ENCODE assay signal across 15 cellular contexts in the genomic region with DNA sequence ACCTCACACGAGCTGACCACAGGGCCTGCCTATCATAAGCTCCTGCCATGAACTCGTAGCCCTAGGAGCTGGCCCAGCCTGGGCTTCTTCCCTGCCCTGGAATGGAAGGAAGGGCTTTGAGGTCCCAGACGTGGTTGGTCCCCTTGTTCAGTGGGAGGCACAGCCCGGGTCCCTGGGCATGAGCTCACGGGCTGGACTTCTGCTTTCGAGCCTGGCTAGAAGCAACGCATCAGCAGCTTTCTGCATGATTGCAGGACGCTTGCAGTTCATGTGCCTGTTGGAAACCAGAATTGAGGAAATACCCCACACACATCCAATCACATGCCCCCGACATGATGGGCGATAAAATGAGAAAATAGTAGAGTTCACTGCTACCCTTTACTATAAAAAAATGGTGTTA.
DNase-seq lines count a peak whose midpoint lies in the region; ATAC-seq, FAIRE-seq and TF ChIP-seq lines count a peak whose summit lies in the region.
"Had no signal": no experiment of that assay in that cellular context is flagged by ENCODE, and none has a peak within 500 bp of the region (broad histone marks: within the 10 kb centered on the region; RNA-seq: fewer than 3 reads in every experiment).

No MANE protein-coding gene starts in this region.

- in situ Hi-C loops in IMR-90 (cut with MboI; ENCODE audit: low sequenced_read_pairs): no loop called here

- H3K27ac ChIP-seq in IMR-90 (ENCODE audit: insufficient read depth, low read length): no peak overlapping the region
- no peak overlapping the region for H3K27ac ChIP-seq in body of pancreas
- H3K27ac ChIP-seq in kidney (ENCODE audit: low read depth in 2 of 2, low read length in 2 of 2): no peak overlapping the region
- H3K27ac ChIP-seq in hepatocyte: no peak overlapping the region

- CTCF ChIA-PET in IMR-90 (lab: Yijun Ruan, JAX): no interaction called here

- no peaks in the 10 kb centered on the region for H3K27me3 ChIP-seq in IMR-90 (ENCODE audit: control insufficient read depth, insufficient read depth, low read length)
- H3K27me3 ChIP-seq in body of pancreas: no peaks in the 10 kb centered on the region
- H3K27me3 ChIP-seq in hepatocyte: no peaks in the 10 kb centered on the region

- H3K9me2 ChIP-seq in hepatocyte (replicated peaks; ENCODE audit: insufficient read depth): no peaks in the 10 kb centered on the region

- H3K79me2 ChIP-seq in hepatocyte: no peaks in the 10 kb centered on the region

- FAIRE-seq in kidney (lab: Jason Lieb, UNC): no peak

- no peak overlapping the region for H3K23ac ChIP-seq in IMR-90 (ENCODE audit: low read depth, low read length)

- BruUV-seq in IMR-90 (replicated peaks; lab: Mats Ljungman, UMichigan): no TSS peak

- no peak overlapping the region for H3K56ac ChIP-seq in IMR-90 (ENCODE audit: extremely low read depth, insufficient read depth, low read length)

- no peak for TF ChIP-seq CTCF in IMR-90 (conservative IDR thresholded peaks at IDR 0.05; ENCODE audit: low read depth, low read length)
- TF ChIP-seq CTCF in body of pancreas (IDR thresholded peaks at IDR 0.05): no peak
- no peak for TF ChIP-seq CTCF in kidney (IDR thresholded peaks at IDR 0.05; ENCODE audit: borderline replicate concordance, extremely low read depth, insufficient read depth)
- TF ChIP-seq CTCF in hepatocyte (IDR thresholded peaks at IDR 0.05; ENCODE audit: poor library complexity): no peak

- H3K9me3 ChIP-seq in IMR-90 (ENCODE audit: control insufficient read depth, insufficient read depth, low read length) (peaks cover 33% of the 10 kb centered on the region), body of pancreas (no peaks in the 10 kb centered on the region), kidney (ENCODE audit: control insufficient read depth in 1 of 2, low read length in 2 of 2) (no peaks in the 10 kb centered on the region), hepatocyte (ENCODE audit: low read depth) (no peaks in the 10 kb centered on the region)

- no peak overlapping the region for H3K4ac ChIP-seq in IMR-90 (ENCODE audit: low read depth, low read length)

- H3K4me3 ChIP-seq in IMR-90 (ENCODE audit: insufficient read depth, low read depth, low read length) (no peak overlapping the region), body of pancreas (no peak overlapping the region), kidney (ENCODE audit: low read length in 2 of 2) (no peak overlapping the region), hepatocyte (no peak overlapping the region)

- H3K4me1 ChIP-seq in IMR-90 (ENCODE audit: control insufficient read depth, insufficient read depth, low read length) (no peaks in the 10 kb centered on the region), body of pancreas (no peaks in the 10 kb centered on the region), kidney (ENCODE audit: control insufficient read depth in 1 of 2, insufficient read depth in 1 of 2, low read depth in 1 of 2, low read length in 2 of 2) (no peaks in the 10 kb centered on the region), hepatocyte (ENCODE audit: insufficient read depth) (peaks cover 3% of the 10 kb centered on the region)

- no peak overlapping the region for H3K14ac ChIP-seq in IMR-90 (replicated peaks; ENCODE audit: low read depth, low read length)

- dilution Hi-C loops in IMR-90 (cut with HindIII; ENCODE audit: low sequenced_read_pairs, unreplicated experiment): no loop called here

- no CpG with 5 or more reads among the region's 10 CpGs for WGBS in IMR-90 (ENCODE audit: extremely low coverage in 2 of 2, insufficient read length in 1 of 2), 2 experiments
- WGBS in body of pancreas, 2 donors: 62 to 72% methylated on average over 10 of the region's 10 CpGs
- 95% methylated on average over 10 of the region's 10 CpGs for WGBS in hepatocyte (ENCODE audit: low lambda C conversion rate, missing lambda C conversion rate)

- H4K91ac ChIP-seq in IMR-90 (ENCODE audit: insufficient read depth, low read depth, low read length): no peak overlapping the region

- no peak overlapping the region for H2BK120ac ChIP-seq in IMR-90 (ENCODE audit: low read depth, low read length)

- TF ChIP-seq POLR2A in IMR-90 (IDR thresholded peaks at IDR 0.05; ENCODE audit: low read depth, low read length): no peak
- no peak for TF ChIP-seq POLR2A in body of pancreas (IDR thresholded peaks at IDR 0.05)

- H3K79me1 ChIP-seq in IMR-90 (ENCODE audit: low read depth in 1 of 2, low read length in 2 of 2): no peaks in the 10 kb centered on the region

- POLR2A ChIA-PET in IMR-90 (lab: Charles Lee; ENCODE audit: unreplicated experiment): no interaction called here

- TF ChIP-seq RAD21 in IMR-90 (IDR thresholded peaks at IDR 0.05; ENCODE audit: low read length): no peak

- H2AFZ ChIP-seq in IMR-90 (replicated peaks; ENCODE audit: low read length, poor library complexity) (peak overlapping the region; percentile 14), hepatocyte (no peak overlapping the region)

- H3K9ac ChIP-seq in IMR-90 (ENCODE audit: low read depth, low read length) (no peak overlapping the region), kidney (ENCODE audit: low read length in 2 of 2) (no peak overlapping the region)

- ATAC-seq in IMR-90 (ENCODE audit: low read depth) (no peak), body of pancreas (no peak), GM19463 (IDR thresholded peaks at IDR 0.05; ENCODE audit: unreplicated experiment) (no peak)
- ATAC-seq: natural killer cell treated with Interleukin-12 subunit alpha and Interleukin-12 subunit beta and Interleukin-15 and Interleukin-18, amount 100 ng/mL, for 72 hours had no signal

- no peaks in the 10 kb centered on the region for H3K9me1 ChIP-seq in IMR-90 (ENCODE audit: insufficient read depth, low read length)

- no peak overlapping the region for H2AK5ac ChIP-seq in IMR-90 (ENCODE audit: low read depth, low read length)

- H2BK5ac ChIP-seq in IMR-90 (ENCODE audit: low read depth, low read length, poor library complexity, severe bottlenecking): no peak overlapping the region

- H4K20me1 ChIP-seq in IMR-90 (ENCODE audit: insufficient read depth, low read length) (no peaks in the 10 kb centered on the region), hepatocyte (ENCODE audit: insufficient read depth, poor library complexity, severe bottlenecking) (no peaks in the 10 kb centered on the region)

- H3K36me3 ChIP-seq in IMR-90 (ENCODE audit: control insufficient read depth, insufficient read depth, low read length): no peaks in the 10 kb centered on the region
- no peaks in the 10 kb centered on the region for H3K36me3 ChIP-seq in body of pancreas (replicated peaks in 1 of 2; ENCODE audit: insufficient read depth in 1 of 2, low read depth in 2 of 2)
- no peaks in the 10 kb centered on the region for H3K36me3 ChIP-seq in kidney (ENCODE audit: control insufficient read depth in 1 of 2, insufficient read depth in 2 of 2, low read length in 2 of 2)
- H3K36me3 ChIP-seq in hepatocyte (replicated peaks; ENCODE audit: insufficient read depth, low read depth): no peaks in the 10 kb centered on the region

- DNase-seq in IMR-90 (no peak), body of pancreas (peak in 3 of 4 donors; percentile 7 to 72 (median 16)), kidney (peak; percentile 68), putamen (ENCODE audit: low spot score) (peak; percentile 54), NCI-H1105 treated with DMSO at 0.1 percent for 48 hours (lab: John Stamatoyannopoulos, UW) (no peak), hepatocyte (ENCODE audit: low spot score) (no peak), NCI-H2029 treated with DMSO at 0.1 percent for 48 hours (lab: John Stamatoyannopoulos, UW) (no peak)
- DNase-seq: activated CD4-positive, alpha-beta T cell treated with anti-CD3 and anti-CD28 coated beads, Interleukin-2, amount 10 ng/mL, durations not matched to agents 24 days and 14 days; COR-L47; KG1; NCI-H1436; NCI-H446; stimulated activated CD4-positive, alpha-beta T cell treated with anti-CD3 and anti-CD28 coated beads, Interleukin-2, amount 100 ng/mL, for 24 hours had no signal

- intact Hi-C loops in IMR-90 (cut with micrococcal nuclease) (no loop called here), body of pancreas (cut with DNase I) (no loop called here), kidney (cut with DNase I) (no loop called here)

- no peak overlapping the region for H3K18ac ChIP-seq in IMR-90 (ENCODE audit: low read depth, low read length)

- no peak overlapping the region for H2AK9ac ChIP-seq in IMR-90 (replicated peaks; ENCODE audit: low read depth, low read length, poor library complexity)

- no peak overlapping the region for H3K4me2 ChIP-seq in IMR-90 (ENCODE audit: low read depth, low read length)
- H3K4me2 ChIP-seq in hepatocyte: no peak overlapping the region

- no peak overlapping the region for H4K5ac ChIP-seq in IMR-90 (ENCODE audit: low read depth, low read length)

- H2BK20ac ChIP-seq in IMR-90 (ENCODE audit: low read depth, low read length): no peak overlapping the region

- no peak overlapping the region for H2BK15ac ChIP-seq in IMR-90 (ENCODE audit: low read depth, low read length)

- no peak overlapping the region for H4K8ac ChIP-seq in IMR-90 (ENCODE audit: low read depth in 2 of 2, low read length in 2 of 2)

TF ChIP-seq in IMR-90, 13 proteins besides CTCF, POLR2A, EP300 and RAD21 (continues in another document):
- TF ChIP-seq CHD1 (IDR thresholded peaks at IDR 0.05; ENCODE audit: low read depth, low read length) (no peak), BHLHE40 (IDR thresholded peaks at IDR 0.05; ENCODE audit: low read depth, low read length) (no peak), RFX5 (IDR thresholded peaks at IDR 0.05; ENCODE audit: low read depth, low read length) (no peak), RCOR1 (IDR thresholded peaks at IDR 0.05; ENCODE audit: insufficient replicate concordance, low read length) (no peak), MXI1 (IDR thresholded peaks at IDR 0.05; ENCODE audit: borderline replicate concordance, low read depth, low read length) (no peak), MAFK (IDR thresholded peaks at IDR 0.05; ENCODE audit: low read depth, low read length) (no peak)
- TF ChIP-seq, protein P1, sequence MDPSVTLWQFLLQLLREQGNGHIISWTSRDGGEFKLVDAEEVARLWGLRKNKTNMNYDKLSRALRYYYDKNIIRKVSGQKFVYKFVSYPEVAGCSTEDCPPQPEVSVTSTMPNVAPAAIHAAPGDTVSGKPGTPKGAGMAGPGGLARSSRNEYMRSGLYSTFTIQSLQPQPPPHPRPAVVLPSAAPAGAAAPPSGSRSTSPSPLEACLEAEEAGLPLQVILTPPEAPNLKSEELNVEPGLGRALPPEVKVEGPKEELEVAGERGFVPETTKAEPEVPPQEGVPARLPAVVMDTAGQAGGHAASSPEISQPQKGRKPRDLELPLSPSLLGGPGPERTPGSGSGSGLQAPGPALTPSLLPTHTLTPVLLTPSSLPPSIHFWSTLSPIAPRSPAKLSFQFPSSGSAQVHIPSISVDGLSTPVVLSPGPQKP (IDR thresholded peaks at IDR 0.05; ENCODE audit: borderline replicate concordance, low read depth, low read length): no peak
- TF ChIP-seq, protein P2, sequence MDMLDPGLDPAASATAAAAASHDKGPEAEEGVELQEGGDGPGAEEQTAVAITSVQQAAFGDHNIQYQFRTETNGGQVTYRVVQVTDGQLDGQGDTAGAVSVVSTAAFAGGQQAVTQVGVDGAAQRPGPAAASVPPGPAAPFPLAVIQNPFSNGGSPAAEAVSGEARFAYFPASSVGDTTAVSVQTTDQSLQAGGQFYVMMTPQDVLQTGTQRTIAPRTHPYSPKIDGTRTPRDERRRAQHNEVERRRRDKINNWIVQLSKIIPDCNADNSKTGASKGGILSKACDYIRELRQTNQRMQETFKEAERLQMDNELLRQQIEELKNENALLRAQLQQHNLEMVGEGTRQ (IDR thresholded peaks at IDR 0.05; ENCODE audit: low read depth, low read length): no peak

Comparison
In these comparisons a context has a peak if more than half of its experiments do, and no peak if none do; other contexts are left out.
1. DNase-seq: peak in body of pancreas (3 of 4), kidney (single experiment) and putamen (single experiment); none in IMR-90 (single experiment), NCI-H1105 treated with DMSO at 0.1 percent for 48 hours (single experiment), hepatocyte (single experiment) and NCI-H2029 treated with DMSO at 0.1 percent for 48 hours (single experiment).